30 cellular contexts compared by ENCODE assay signal in the genomic region with DNA sequence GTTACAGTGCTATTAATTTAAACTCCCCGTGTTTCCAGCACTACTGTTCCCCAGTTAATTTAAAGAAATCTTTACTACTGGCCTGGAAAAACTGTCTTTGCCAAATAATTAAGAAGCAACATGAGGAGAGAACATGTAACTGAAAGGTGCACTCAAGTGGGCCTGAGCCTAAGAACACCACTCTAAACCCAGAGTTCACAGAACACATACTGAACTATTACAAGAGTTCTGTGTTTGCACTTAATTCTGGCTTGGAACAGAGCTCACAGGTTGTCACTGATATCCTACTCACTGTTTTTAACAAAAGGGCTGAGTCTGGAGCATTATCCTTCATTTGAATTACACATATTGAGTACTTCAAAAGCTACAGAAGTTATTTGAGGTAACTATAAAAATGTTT.
"Had no signal": no experiment of that assay in that cellular context is flagged by ENCODE, and none has a peak within 500 bp of the region (broad histone marks: within the 10 kb centered on the region; RNA-seq: fewer than 3 reads in every experiment).

No MANE protein-coding gene starts in this region.

- H3K4me3 Mint-ChIP-seq: activated B cell treated with CpG ODN at 0.5 μM for 24 hours; activated CD4-positive, alpha-beta memory T cell treated with anti-CD3 and anti-CD28 coated beads for 36 hours; activated naive CD4-positive, alpha-beta T cell treated with anti-CD3 and anti-CD28 coated beads for 36 hours; activated T-cell treated with anti-CD3 and anti-CD28 coated beads, Interleukin-2, amount 50 U/mL, for 4 hours; activated T-helper 1 cell treated with anti-CD3 and anti-CD28 coated beads, Interleukin-12 subunit alpha, Interleukin-12 subunit beta, Interleukin-2, Interleukin-4 antibody, amounts not matched to agents 30 ng/mL and 10 ng/mL and 1 ng/mL, durations not matched to agents 14 hours and 24 hours and 36 hours had no signal

- H3K27me3 Mint-ChIP-seq: activated CD4-positive, alpha-beta memory T cell treated with anti-CD3 and anti-CD28 coated beads for 36 hours had no signal

- DNase-seq: activated B cell treated with CpG ODN at 0.5 μM for 24 hours; activated CD4-positive, alpha-beta memory T cell treated with anti-CD3 and anti-CD28 coated beads for 36 hours; activated CD4-positive, alpha-beta T cell treated with anti-CD3 and anti-CD28 coated beads for 4 hours; activated CD4-positive, alpha-beta T cell treated with anti-CD3 and anti-CD28 coated beads, Interleukin-2, amount 50 U/mL, for 1 hour; activated CD4-positive, CD25-positive, alpha-beta regulatory T cell treated with anti-CD3 and anti-CD28 coated beads, Interleukin-2, amount 50 U/mL, for 72 hours; activated CD8-positive, alpha-beta memory T cell treated with anti-CD3 and anti-CD28 coated beads, Interleukin-2, amount 50 U/mL, for 4 hours; activated gamma-delta T cell treated with Interleukin-2 at 50 U/mL for 16 hours; activated naive CD4-positive, alpha-beta T cell treated with anti-CD3 and anti-CD28 coated beads for 36 hours; activated T-cell treated with anti-CD3 and anti-CD28 coated beads for 4 hours; activated T-cell treated with anti-CD3 and anti-CD28 coated beads, Interleukin-2, amount 50 U/mL, for 4 hours; adrenal gland; body of pancreas; cerebellar nuclear complex; NCI-H1105; NCI-H1417 treated with DMSO at 0.1 percent for 48 hours; NCI-H2081; NCI-H226; NCI-H446 treated with DMSO at 0.1 percent for 48 hours; NCI-H69; NK-92 treated with Interleukin-12 subunit alpha and Interleukin-12 subunit beta, amount 100 ng/mL, for 24 hours; PC-3; Right ventricle myocardium superior; SW 1271; T-helper 1 cell; T-helper 2 cell; T-helper 9 cell had no signal

- H3K9me3 ChIP-seq: adrenal gland, body of pancreas, breast epithelium had no signal

- H3K36me3 Mint-ChIP-seq: activated CD4-positive, alpha-beta memory T cell treated with anti-CD3 and anti-CD28 coated beads for 36 hours; activated naive CD4-positive, alpha-beta T cell treated with anti-CD3 and anti-CD28 coated beads, Interleukin-2, amount 50 U/mL, for 72 hours had no signal

- H3K27ac Mint-ChIP-seq: activated B cell treated with CpG ODN at 0.5 μM for 24 hours; activated CD4-positive, alpha-beta memory T cell treated with anti-CD3 and anti-CD28 coated beads for 36 hours; activated naive CD4-positive, alpha-beta T cell treated with anti-CD3 and anti-CD28 coated beads for 36 hours; activated naive CD4-positive, alpha-beta T cell treated with anti-CD3 and anti-CD28 coated beads, Interleukin-2, amount 50 U/mL, for 72 hours; activated T-helper 1 cell treated with anti-CD3 and anti-CD28 coated beads, Interleukin-12 subunit alpha, Interleukin-12 subunit beta, Interleukin-2, Interleukin-4 antibody, amounts not matched to agents 30 ng/mL and 10 ng/mL and 1 ng/mL, durations not matched to agents 14 hours and 24 hours and 36 hours had no signal

- H3K36me3 ChIP-seq: adrenal gland, breast epithelium had no signal

- H3K4me3 ChIP-seq: adrenal gland, body of pancreas, breast epithelium had no signal

- H3K27me3 ChIP-seq: adrenal gland, body of pancreas, breast epithelium had no signal

- H3K9me3 Mint-ChIP-seq: activated B cell treated with CpG ODN at 0.5 μM for 24 hours; activated CD4-positive, alpha-beta memory T cell treated with anti-CD3 and anti-CD28 coated beads for 36 hours; activated naive CD4-positive, alpha-beta T cell treated with anti-CD3 and anti-CD28 coated beads for 36 hours; activated T-cell treated with anti-CD3 and anti-CD28 coated beads, Interleukin-2, amount 50 U/mL, for 4 hours; activated T-helper 1 cell treated with anti-CD3 and anti-CD28 coated beads, Interleukin-12 subunit alpha, Interleukin-12 subunit beta, Interleukin-2, Interleukin-4 antibody, amounts not matched to agents 30 ng/mL and 10 ng/mL and 1 ng/mL, durations not matched to agents 14 hours and 24 hours and 36 hours had no signal

- H3K4me1 ChIP-seq: adrenal gland, body of pancreas, breast epithelium had no signal

- ATAC-seq: activated naive CD4-positive, alpha-beta T cell treated with anti-CD3 and anti-CD28 coated beads, Interleukin-2, amount 50 U/mL, for 72 hours; activated T-cell treated with anti-CD3 and anti-CD28 coated beads, Interleukin-2, amount 50 U/mL, for 4 hours; body of pancreas; PC-3 had no signal

- H3K4me1 Mint-ChIP-seq: activated B cell treated with CpG ODN at 0.5 μM for 24 hours had no signal

- H3K27ac ChIP-seq: adrenal gland, body of pancreas, breast epithelium, VCaP had no signal
